Comparison of ENCODE assay signal across 18 cellular contexts in the genomic region with DNA sequence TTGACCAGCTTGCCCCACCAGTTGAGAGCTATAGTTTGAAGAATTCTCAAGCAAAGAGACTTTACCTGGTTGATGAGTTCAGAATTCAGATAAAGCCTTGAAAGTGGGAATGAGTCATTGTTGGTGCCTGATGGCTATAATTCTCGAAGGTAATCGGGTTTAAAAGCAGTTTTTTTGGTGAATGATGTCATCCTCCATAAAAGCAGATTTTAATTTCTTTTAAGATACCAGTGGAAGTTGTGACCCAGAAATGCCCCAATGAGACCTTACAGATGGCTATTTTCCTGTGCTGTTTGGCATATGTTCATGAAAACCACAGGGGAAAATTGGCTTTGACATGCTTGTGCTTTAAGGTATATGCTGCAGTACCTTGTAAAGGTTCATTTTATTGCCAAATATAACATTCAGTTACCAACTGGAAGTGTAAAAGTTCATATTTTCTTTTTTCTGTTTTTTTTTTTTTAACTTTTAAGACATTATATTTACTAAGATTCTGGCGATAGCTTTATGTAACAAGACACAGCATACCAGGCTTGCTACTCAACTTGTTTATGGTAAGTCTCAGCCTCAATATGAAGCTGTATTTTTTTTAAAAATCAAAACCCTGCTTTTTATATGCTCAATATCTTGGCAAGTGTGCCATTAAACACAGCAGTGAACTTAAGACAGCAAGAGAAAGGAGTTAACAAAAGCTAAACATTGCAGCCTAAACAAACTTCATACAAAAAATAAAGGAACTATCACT.
DNase-seq lines count a peak whose midpoint lies in the region; ATAC-seq, FAIRE-seq and TF ChIP-seq lines count a peak whose summit lies in the region.
"Had no signal": no experiment of that assay in that cellular context is flagged by ENCODE, and none has a peak within 500 bp of the region (broad histone marks: within the 10 kb centered on the region; RNA-seq: fewer than 3 reads in every experiment).

No MANE protein-coding gene starts in this region.

- H3K27ac Mint-ChIP-seq in activated naive CD4-positive, alpha-beta T cell treated with anti-CD3 and anti-CD28 coated beads, Interleukin-2, amount 10 ng/mL, durations not matched to agents 7 days and 5 days, result no peak overlapping the region
- no peak overlapping the region for H3K27ac Mint-ChIP-seq in Calu3 (ENCODE audit: unreplicated experiment)
- H3K27ac Mint-ChIP-seq: IgD-negative memory B cell had no signal

- 2% methylated on average over 3 of the region's 3 CpGs for WGBS in HepG2 (ENCODE audit: low lambda C conversion rate)
- 58% methylated on average over 3 of the region's 3 CpGs for WGBS in right lobe of liver (ENCODE audit: insufficient coverage, low coverage, low lambda C conversion rate, missing lambda C conversion rate)
- WGBS in K562 (ENCODE audit: insufficient coverage, low coverage, missing lambda C conversion rate), result 2% methylated on average over 3 of the region's 3 CpGs

- H3K4me3 Mint-ChIP-seq in activated naive CD4-positive, alpha-beta T cell treated with anti-CD3 and anti-CD28 coated beads, Interleukin-2, amount 10 ng/mL, durations not matched to agents 7 days and 5 days, result no peak overlapping the region
- H3K4me3 Mint-ChIP-seq in Calu3 (ENCODE audit: low read depth, unreplicated experiment), result no peak overlapping the region
- H3K4me3 Mint-ChIP-seq: IgD-negative memory B cell had no signal

- H3K36me3 ChIP-seq in HepG2 (replicated peaks in 1 of 2; ENCODE audit: control insufficient read depth in 1 of 2, insufficient read depth in 2 of 2, low read length in 2 of 2) (no peaks in the 10 kb centered on the region), right lobe of liver (no peaks in the 10 kb centered on the region), K562 (ENCODE audit: control insufficient read depth, insufficient read depth, low read length) (no peaks in the 10 kb centered on the region), keratinocyte (ENCODE audit: control insufficient read depth in 2 of 2, extremely low read depth in 1 of 2, insufficient read depth in 2 of 2, low read length in 2 of 2) (no peaks in the 10 kb centered on the region)
- H3K36me3 ChIP-seq: tibial artery had no signal

- peaks cover 21% of the 10 kb centered on the region for H3K4me1 Mint-ChIP-seq in activated naive CD4-positive, alpha-beta T cell treated with anti-CD3 and anti-CD28 coated beads, Interleukin-2, amount 10 ng/mL, durations not matched to agents 7 days and 5 days
- H3K4me1 Mint-ChIP-seq in Calu3 (ENCODE audit: low read depth, unreplicated experiment), result peaks cover 13% of the 10 kb centered on the region

- H3K4me3 ChIP-seq in HepG2 (replicated peaks in 1 of 3; ENCODE audit: insufficient read depth in 1 of 3, low read depth in 2 of 3, low read length in 3 of 3), result no peak overlapping the region
- no peak overlapping the region for H3K4me3 ChIP-seq in right lobe of liver
- no peak overlapping the region for H3K4me3 ChIP-seq in K562
- no peak overlapping the region for H3K4me3 ChIP-seq in keratinocyte (ENCODE audit: control insufficient read depth in 2 of 3, extremely low read depth in 1 of 3, insufficient read depth in 2 of 3, low read depth in 1 of 3, low read length in 3 of 3)
- H3K4me3 ChIP-seq: tibial artery had no signal

- no peak overlapping the region for H3K9ac ChIP-seq in HepG2 (ENCODE audit: insufficient read depth, low read depth, low read length)
- no peak overlapping the region for H3K9ac ChIP-seq in K562 (ENCODE audit: insufficient read depth in 1 of 2, low read depth in 2 of 2, low read length in 2 of 2)
- H3K9ac ChIP-seq in keratinocyte (ENCODE audit: control insufficient read depth, extremely low read depth, insufficient read depth, low read length), result no peak overlapping the region

- H3K4me1 ChIP-seq in HepG2 (ENCODE audit: insufficient read depth, low read length) (no peaks in the 10 kb centered on the region), right lobe of liver (no peaks in the 10 kb centered on the region), K562 (replicated peaks in 1 of 2; ENCODE audit: control insufficient read depth in 2 of 2, insufficient read depth in 2 of 2, low read length in 2 of 2) (no peaks in the 10 kb centered on the region), keratinocyte (ENCODE audit: control insufficient read depth, extremely low read depth, insufficient read depth, low read length) (peaks cover 18% of the 10 kb centered on the region)

- TF ChIP-seq POLR2A in HepG2 (IDR thresholded peaks at IDR 0.05; ENCODE audit: insufficient read depth in 1 of 2, low read depth in 2 of 2, low read length in 2 of 2) (no peak), right lobe of liver (IDR thresholded peaks at IDR 0.05) (no peak), K562 (conservative IDR thresholded peaks at IDR 0.05) (no peak)

- TF ChIP-seq RAD21 in HepG2 (CRISPR knock-in tag; IDR thresholded peaks at IDR 0.05) (no peak), K562 (CRISPR knock-in tag; conservative IDR thresholded peaks at IDR 0.05 in 1 of 2, IDR thresholded peaks at IDR 0.05 in 1 of 2) (no peak)

- POLR2A ChIA-PET in HepG2 (lab: Yijun Ruan, JAX), result no interaction called here
- POLR2A ChIA-PET in K562 (lab: Yijun Ruan, JAX), result no interaction called here

- peaks cover 3% of the 10 kb centered on the region for H3K27me3 Mint-ChIP-seq in activated naive CD4-positive, alpha-beta T cell treated with anti-CD3 and anti-CD28 coated beads, Interleukin-2, amount 10 ng/mL, durations not matched to agents 7 days and 5 days
- H3K27me3 Mint-ChIP-seq in Calu3 (ENCODE audit: unreplicated experiment), result no peaks in the 10 kb centered on the region
- H3K27me3 Mint-ChIP-seq: IgD-negative memory B cell had no signal

- FAIRE-seq in HepG2 (lab: Jason Lieb, UNC) (no peak), K562 (lab: Jason Lieb, UNC) (no peak), keratinocyte (lab: Jason Lieb, UNC) (peak; percentile 90)
- FAIRE-seq: D721Med had no signal

- H4K20me1 ChIP-seq in HepG2 (ENCODE audit: insufficient read depth, low read length) (no peaks in the 10 kb centered on the region), K562 (replicated peaks; ENCODE audit: control insufficient read depth, insufficient read depth, low read length) (no peaks in the 10 kb centered on the region), keratinocyte (ENCODE audit: control insufficient read depth, extremely low read depth, insufficient read depth, low read length) (no peaks in the 10 kb centered on the region)

- in situ Hi-C loops in HepG2 (cut with HindIII; ENCODE audit: extremely low pct_ligation_motif_present, low pct_unique_long_range_greater_than_20kb) (no loop called here), K562 (cut with MboI) (loop anchor here (5.0 kb wide), 1 partner anchor 594 kb away; no protein-coding TSS in a partner anchor)

- CTCF ChIA-PET in HepG2 (lab: Yijun Ruan, JAX; ENCODE audit: low intra/inter-chr PET ratio, low total read pairs), result no interaction called here
- CTCF ChIA-PET in K562 (lab: Yijun Ruan, JAX; ENCODE audit: low intra/inter-chr PET ratio), result no interaction called here
- CTCF ChIA-PET in activated naive CD4-positive, alpha-beta T cell treated with anti-CD3 and anti-CD28 coated beads, Interleukin-2, amount 10 ng/mL, durations not matched to agents 7 days and 5 days (lab: Charles Lee), result interaction anchor here (0.8 to 1.9 kb wide), 3 partner anchors 23 to 595 kb away, joined by 3 to 7 read pairs (median 3); no protein-coding TSS in a partner anchor
- CTCF ChIA-PET in Calu3 (lab: Charles Lee), result interaction anchor here (0.6 to 0.7 kb wide), 2 partner anchors 434 to 1275 kb away, joined by 3 to 6 read pairs; no protein-coding TSS in a partner anchor

- no peak for TF ChIP-seq CTCF in HepG2 (CRISPR knock-in tag; IDR thresholded peaks at IDR 0.05)
- TF ChIP-seq CTCF in right lobe of liver (IDR thresholded peaks at IDR 0.05), result no peak
- TF ChIP-seq CTCF in K562 (IDR thresholded peaks at IDR 0.05 in 2 of 3, conservative IDR thresholded peaks at IDR 0.05 in 1 of 3; ENCODE audit: insufficient read depth in 2 of 3, low read depth in 1 of 3, low read length in 3 of 3), result no peak
- TF ChIP-seq CTCF in keratinocyte (optimal IDR thresholded peaks at IDR 0.05 in 1 of 3, IDR thresholded peaks at IDR 0.05 in 1 of 3, conservative IDR thresholded peaks at IDR 0.05 in 1 of 3; ENCODE audit: extremely low read depth in 1 of 3, insufficient read depth in 2 of 3, low read length in 3 of 3), result no peak
- no peak for TF ChIP-seq CTCF in Calu3 (IDR thresholded peaks at IDR 0.05; ENCODE audit: unreplicated experiment)

- dilution Hi-C loops in keratinocyte (cut with MboI; ENCODE audit: extremely low pct_ligation_motif_present, low sequenced_read_pairs), result no loop called here

- ATAC-seq in HepG2 (no peak), right lobe of liver (no peak), K562 (no peak)

- H3K79me2 ChIP-seq in HepG2 (ENCODE audit: insufficient read depth, low read length) (no peaks in the 10 kb centered on the region), K562 (ENCODE audit: control insufficient read depth, insufficient read depth, low read length) (no peaks in the 10 kb centered on the region), keratinocyte (ENCODE audit: control insufficient read depth, insufficient read depth, low read length) (no peaks in the 10 kb centered on the region)

- no peaks in the 10 kb centered on the region for H3K27me3 ChIP-seq in HepG2 (ENCODE audit: control insufficient read depth in 1 of 2, insufficient read depth in 2 of 2, low read length in 2 of 2)
- no peaks in the 10 kb centered on the region for H3K27me3 ChIP-seq in right lobe of liver
- H3K27me3 ChIP-seq in K562 (ENCODE audit: control insufficient read depth in 2 of 2, insufficient read depth in 2 of 2, low read length in 2 of 2), result no peaks in the 10 kb centered on the region; a peak in 1 of 5 replicates
- H3K27me3 ChIP-seq in keratinocyte (ENCODE audit: control insufficient read depth, extremely low read depth, insufficient read depth, low read length), result no peaks in the 10 kb centered on the region
- H3K27me3 ChIP-seq: tibial artery had no signal

- no peaks in the 10 kb centered on the region for H3K9me3 Mint-ChIP-seq in activated naive CD4-positive, alpha-beta T cell treated with anti-CD3 and anti-CD28 coated beads, Interleukin-2, amount 10 ng/mL, durations not matched to agents 7 days and 5 days
- no peaks in the 10 kb centered on the region for H3K9me3 Mint-ChIP-seq in Calu3 (ENCODE audit: low read depth, unreplicated experiment)

- H3K27ac ChIP-seq in HepG2 (ENCODE audit: extremely low read length, insufficient read depth, low read length) (no peak overlapping the region), right lobe of liver (no peak overlapping the region), K562 (ENCODE audit: extremely low read depth, low read depth, low read length) (no peak overlapping the region), keratinocyte (ENCODE audit: control insufficient read depth, insufficient read depth, low read length) (no peak overlapping the region)
- H3K27ac ChIP-seq: tibial artery had no signal

- H3K9me1 ChIP-seq in K562 (ENCODE audit: control insufficient read depth, insufficient read depth, low read length), result no peaks in the 10 kb centered on the region
- H3K9me1 ChIP-seq in keratinocyte (ENCODE audit: control insufficient read depth, extremely low read depth, insufficient read depth, low read length), result no peaks in the 10 kb centered on the region

- no peaks in the 10 kb centered on the region for H3K9me3 ChIP-seq in HepG2 (ENCODE audit: low read length)
- H3K9me3 ChIP-seq in right lobe of liver, result no peaks in the 10 kb centered on the region
- no peaks in the 10 kb centered on the region for H3K9me3 ChIP-seq in K562 (replicated peaks; ENCODE audit: control insufficient read depth, insufficient read depth, low read depth, low read length)
- no peaks in the 10 kb centered on the region for H3K9me3 ChIP-seq in keratinocyte (ENCODE audit: control insufficient read depth, low read depth, low read length)
- H3K9me3 ChIP-seq: tibial artery had no signal

- no peak for TF ChIP-seq EP300 in HepG2 (IDR thresholded peaks at IDR 0.05; ENCODE audit: low read depth in 2 of 2, low read length in 2 of 2)
- no peak for TF ChIP-seq EP300 in HepG2 (CRISPR knock-in tag; IDR thresholded peaks at IDR 0.05; ENCODE audit: borderline replicate concordance)
- TF ChIP-seq EP300 in K562 (IDR thresholded peaks at IDR 0.05; ENCODE audit: low read length), result no peak

- DNase-seq in HepG2 (ENCODE audit: low spot score) (no peak), right lobe of liver (no peak), K562 (ENCODE audit: extremely low read depth in 1 of 4, low spot score in 3 of 4) (no peak), keratinocyte (ENCODE audit: low read depth, low spot score) (no peak), 8988T (no peak), Calu3 (no peak)
- DNase-seq in activated naive CD4-positive, alpha-beta T cell treated with anti-CD3 and anti-CD28 coated beads, Interleukin-2, amount 10 ng/mL, durations not matched to agents 7 days and 5 days, result no peak
- DNase-seq in stimulated activated CD4-positive, alpha-beta T cell treated with anti-CD3 and anti-CD28 coated beads, Interleukin-12 subunit alpha, Interleukin-12 subunit beta, amount 100 ng/mL, for 4 hours, result no peak
- DNase-seq: activated gamma-delta T cell treated with Interleukin-2 at 50 U/mL for 16 hours; cerebellar nuclear complex; NCI-H524; posterior cingulate gyrus; stimulated activated CD4-positive, alpha-beta T cell treated with anti-CD3 and anti-CD28 coated beads, Interleukin-1b, Interleukin-23, amount 100 ng/mL, for 48 hours; stimulated activated CD8-positive, alpha-beta memory T cell treated with anti-CD3 and anti-CD28 coated beads, Interleukin-4, amount 100 ng/mL, for 48 hours; T1000; tibial artery had no signal

- H3K4me2 ChIP-seq in HepG2 (ENCODE audit: low read depth, low read length) (no peak overlapping the region), K562 (ENCODE audit: insufficient read depth, low read length) (no peak overlapping the region), keratinocyte (ENCODE audit: control insufficient read depth, extremely low read depth, insufficient read depth, low read depth, low read length) (peak overlapping the region; percentile 48)

- BruUV-seq in HepG2 (replicated peaks; lab: Mats Ljungman, UMichigan) (no TSS peak), K562 (replicated peaks; lab: Mats Ljungman, UMichigan) (no TSS peak), Calu3 (replicated peaks; lab: Mats Ljungman, UMichigan) (no TSS peak)

- intact Hi-C loops in HepG2 (cut with micrococcal nuclease; ENCODE audit: unreplicated experiment) (no loop called here), right lobe of liver (cut with DNase I) (no loop called here), K562 (cut with micrococcal nuclease) (no loop called here), Calu3 (cut with micrococcal nuclease; ENCODE audit: unreplicated experiment) (loop anchor here (10.0 kb wide), 2 partner anchors 241 to 1271 kb away; no protein-coding TSS in a partner anchor)

- H3K36me3 Mint-ChIP-seq in activated naive CD4-positive, alpha-beta T cell treated with anti-CD3 and anti-CD28 coated beads, Interleukin-2, amount 10 ng/mL, durations not matched to agents 7 days and 5 days, result no peaks in the 10 kb centered on the region
- H3K36me3 Mint-ChIP-seq in Calu3 (ENCODE audit: insufficient read depth, unreplicated experiment), result no peaks in the 10 kb centered on the region
- H3K36me3 Mint-ChIP-seq: IgD-negative memory B cell had no signal

- H2AFZ ChIP-seq in HepG2 (ENCODE audit: low read length) (no peak overlapping the region), K562 (ENCODE audit: low read depth, low read length) (no peak overlapping the region), keratinocyte (ENCODE audit: control insufficient read depth, low read length) (peak overlapping the region; percentile 74)

Comparison
In these comparisons a context has a peak if more than half of its experiments do, and no peak if none do; other contexts are left out.
1. CTCF ChIA-PET loops: an anchor here in activated naive CD4-positive, alpha-beta T cell treated with anti-CD3 and anti-CD28 coated beads, Interleukin-2, amount 10 ng/mL, durations not matched to agents 7 days and 5 days (0.8 to 1.9 kb wide) and Calu3 (0.6 to 0.7 kb wide); none called in HepG2 and K562.